Comparison of ENCODE assay signal across 30 cellular contexts in the genomic region with DNA sequence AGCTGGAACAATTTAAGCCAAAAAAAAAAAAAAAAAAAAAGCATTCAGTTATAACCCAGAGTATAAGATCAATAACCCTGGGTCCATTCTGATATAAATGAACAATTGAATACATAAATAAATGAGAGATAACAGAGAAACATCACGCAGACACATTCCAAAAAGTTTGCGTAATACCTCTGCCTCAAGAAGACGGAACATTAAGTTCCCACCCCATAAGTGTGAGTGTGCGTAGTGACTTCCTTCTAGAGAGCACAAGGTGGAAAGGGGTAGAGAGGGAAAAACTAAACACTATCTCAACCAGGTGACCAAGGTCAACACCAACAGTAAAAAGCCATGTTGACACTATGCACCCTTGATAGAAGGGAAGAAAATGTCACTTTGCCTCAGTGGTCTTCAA.
"Had no signal": no experiment of that assay in that cellular context is flagged by ENCODE, and none has a peak within 500 bp of the region (broad histone marks: within the 10 kb centered on the region; RNA-seq: fewer than 3 reads in every experiment).

No MANE protein-coding gene starts in this region.

- ATAC-seq: esophagus mucosa; sciatic nerve; stimulated activated effector memory CD8-positive, alpha-beta T cell treated with anti-CD3 and anti-CD28 coated beads, Interleukin-12 subunit alpha, Interleukin-12 subunit beta, amount 100 ng/mL, for 72 hours had no signal

- DNase-seq: activated CD4-positive, alpha-beta T cell treated with anti-CD3 and anti-CD28 coated beads for 4 hours; activated CD4-positive, alpha-beta T cell treated with anti-CD3 and anti-CD28 coated beads, Interleukin-2, amount 50 U/mL, for 4 hours; activated CD4-positive, CD25-positive, alpha-beta regulatory T cell; activated CD8-positive, alpha-beta memory T cell treated with anti-CD3 and anti-CD28 coated beads for 24 hours; activated effector memory CD4-positive, alpha-beta T cell treated with Interleukin-2 at 50 U/mL for 16 hours; activated naive CD4-positive, alpha-beta T cell treated with Interleukin-2 at 50 U/mL for 16 hours; adrenal gland; endodermal cell; left ventricle myocardium inferior; naive B cell; nephron progenitor cell; stimulated activated CD4-positive, alpha-beta T cell treated with anti-CD3 and anti-CD28 coated beads, Interleukin-12 subunit alpha, Interleukin-12 subunit beta, amount 100 ng/mL, for 4 hours; stimulated activated CD4-positive, alpha-beta T cell treated with anti-CD3 and anti-CD28 coated beads, Interleukin-4, amount 100 ng/mL, for 24 hours; T-helper 1 cell; trophoblast cell had no signal

- H3K36me3 Mint-ChIP-seq: activated naive CD8-positive, alpha-beta T cell; brain; stimulated activated effector memory CD8-positive, alpha-beta T cell treated with anti-CD3 and anti-CD28 coated beads, Interleukin-12 subunit alpha, Interleukin-12 subunit beta, amount 100 ng/mL, for 72 hours had no signal

- H3K27me3 ChIP-seq: vagina had no signal

- H3K4me3 Mint-ChIP-seq: activated naive CD8-positive, alpha-beta T cell; brain; dendritic cell treated with granulocyte-macrophage colony-stimulating factor and Interleukin-4, amounts not matched to agents 40 ng/mL and 50 ng/mL, for 4 days; endodermal cell; naive B cell; nephron progenitor cell; stimulated activated effector memory CD8-positive, alpha-beta T cell treated with anti-CD3 and anti-CD28 coated beads, Interleukin-12 subunit alpha, Interleukin-12 subunit beta, amount 100 ng/mL, for 72 hours; stimulated activated naive CD8-positive, alpha-beta T cell treated with anti-CD3 and anti-CD28 coated beads, Interleukin-15, Interleukin-2, amounts not matched to agents 100 ng/mL and 50 ng/mL, for 24 hours; T-helper 2 cell treated with Interferon-gamma antibody and Interleukin-4, amounts not matched to agents 5 μg/mL and 100 μg/mL, for 36 hours had no signal

- H3K9me3 ChIP-seq: adrenal gland, ascending aorta, left ventricle myocardium inferior, neutrophil, thoracic aorta, vagina had no signal

- H3K9me3 Mint-ChIP-seq: brain; dendritic cell treated with granulocyte-macrophage colony-stimulating factor and Interleukin-4, amounts not matched to agents 40 ng/mL and 50 ng/mL, for 4 days; endodermal cell; nephron progenitor cell; stimulated activated effector memory CD8-positive, alpha-beta T cell treated with anti-CD3 and anti-CD28 coated beads, Interleukin-12 subunit alpha, Interleukin-12 subunit beta, amount 100 ng/mL, for 72 hours; stimulated activated naive CD8-positive, alpha-beta T cell treated with anti-CD3 and anti-CD28 coated beads, Interleukin-15, Interleukin-2, amounts not matched to agents 100 ng/mL and 50 ng/mL, for 24 hours; T-helper 2 cell treated with Interferon-gamma antibody and Interleukin-4, amounts not matched to agents 5 μg/mL and 100 μg/mL, for 36 hours had no signal

- H3K27ac ChIP-seq: adrenal gland, ascending aorta, left ventricle myocardium inferior, neutrophil, skin epidermis, thoracic aorta, vagina had no signal

- H3K27ac Mint-ChIP-seq: activated naive CD8-positive, alpha-beta T cell; brain; dendritic cell treated with granulocyte-macrophage colony-stimulating factor and Interleukin-4, amounts not matched to agents 40 ng/mL and 50 ng/mL, for 4 days; endodermal cell; naive B cell; nephron progenitor cell; progenitor cell of endocrine pancreas; stimulated activated effector memory CD8-positive, alpha-beta T cell treated with anti-CD3 and anti-CD28 coated beads, Interleukin-12 subunit alpha, Interleukin-12 subunit beta, amount 100 ng/mL, for 72 hours; stimulated activated naive CD8-positive, alpha-beta T cell treated with anti-CD3 and anti-CD28 coated beads, Interleukin-15, Interleukin-2, amounts not matched to agents 100 ng/mL and 50 ng/mL, for 24 hours; T-helper 2 cell treated with Interferon-gamma antibody and Interleukin-4, amounts not matched to agents 5 μg/mL and 100 μg/mL, for 36 hours had no signal

- H3K36me3 ChIP-seq: adrenal gland, ascending aorta, left ventricle myocardium inferior, neutrophil, thoracic aorta, vagina had no signal

- H3K27me3 Mint-ChIP-seq: progenitor cell of endocrine pancreas had no signal

- H3K4me3 ChIP-seq: adrenal gland, ascending aorta, left ventricle myocardium inferior, lung, skin epidermis, thoracic aorta, vagina had no signal
